ENCODE assay signal across 13 cellular contexts in genomic region chr3:127729556-127730056, GRCh38. TPM values are rescaled to one million over a fixed set of nuclear protein-coding genes. Genes with fewer than 3 reads are reported as not detected.
DNase-seq lines count a peak whose midpoint lies in the region; ATAC-seq and TF ChIP-seq lines count a peak whose summit lies in the region.
"Had no signal": no experiment of that assay in that cellular context is flagged by ENCODE, and none has a peak within 500 bp of the region (broad histone marks: within the 10 kb centered on the region; RNA-seq: fewer than 3 reads in every experiment).

No MANE protein-coding gene starts in this region.

- H3K4me3 ChIP-seq in GM12864 (ENCODE audit: low read depth, low read length) (peak overlapping the region; percentile 7; the same call in 1 of the 2 replicates), esophagus squamous epithelium (no peak overlapping the region)

- H3K9me3 ChIP-seq in esophagus squamous epithelium: no peaks in the 10 kb centered on the region

- 79 to 88% methylated on average over 4 of the region's 4 CpGs for WGBS in esophagus squamous epithelium, 2 donors

- no peak overlapping the region for H3K4me3 Mint-ChIP-seq in dendritic cell treated with granulocyte-macrophage colony-stimulating factor and Interleukin-4, amounts not matched to agents 40 ng/mL and 50 ng/mL, for 4 days
- H3K4me3 Mint-ChIP-seq in osteocyte (ENCODE audit: unreplicated experiment) (no peak overlapping the region), Calu3 (ENCODE audit: low read depth, unreplicated experiment) (no peak overlapping the region)

- peaks cover 0 to 39% (median 0%) of the 10 kb centered on the region in 3 donors for H3K36me3 ChIP-seq in esophagus squamous epithelium

- peaks cover 88% of the 10 kb centered on the region for H3K4me1 Mint-ChIP-seq in dendritic cell treated with granulocyte-macrophage colony-stimulating factor and Interleukin-4, amounts not matched to agents 40 ng/mL and 50 ng/mL, for 4 days (ENCODE audit: low read depth)
- peaks cover 42% of the 10 kb centered on the region for H3K4me1 Mint-ChIP-seq in osteocyte (ENCODE audit: unreplicated experiment)
- H3K4me1 Mint-ChIP-seq in Calu3 (ENCODE audit: low read depth, unreplicated experiment): peaks cover 2% of the 10 kb centered on the region

- peaks cover 0 to 36% (median under 1%) of the 10 kb centered on the region in 3 donors for H3K4me1 ChIP-seq in esophagus squamous epithelium

- CTCF ChIA-PET in RWPE1 (lab: Yijun Ruan, JAX) (no interaction called here), Calu3 (lab: Charles Lee) (no interaction called here)

- no peak for DNase-seq in GM12864 (ENCODE audit: low read depth)
- peak; percentile 100 for DNase-seq in NOMO-1 treated with DMSO at 0.1 percent for 48 hours (lab: John Stamatoyannopoulos, UW; ENCODE audit: unreplicated experiment)
- DNase-seq in osteocyte (ENCODE audit: extremely low spot score, unreplicated experiment): no peak
- DNase-seq in esophagus squamous epithelium (lab: John Stamatoyannopoulos, UW): no peak
- DNase-seq in RWPE1 (ENCODE audit: low spot score): no peak
- DNase-seq in Calu3: no peak
- DNase-seq: amygdala, NCI-H1048, small intestine had no signal

- no peak for TF ChIP-seq CTCF in GM12864 (IDR thresholded peaks at IDR 0.05; ENCODE audit: low read depth, low read length, missing control alignments)
- TF ChIP-seq CTCF in osteocyte (IDR thresholded peaks at IDR 0.05): no peak
- no peak for TF ChIP-seq CTCF in esophagus squamous epithelium (IDR thresholded peaks at IDR 0.05)
- TF ChIP-seq CTCF in RWPE1 (conservative IDR thresholded peaks at IDR 0.05; ENCODE audit: low read depth): no peak
- TF ChIP-seq CTCF in Calu3 (IDR thresholded peaks at IDR 0.05; ENCODE audit: unreplicated experiment): no peak

- POLR2A ChIA-PET in RWPE1 (lab: Yijun Ruan, JAX; ENCODE audit: low non-redundant PET): no interaction called here

- no TSS peak for BruUV-seq in Calu3 (replicated peaks; lab: Mats Ljungman, UMichigan)

- TF ChIP-seq POLR2A in esophagus squamous epithelium (IDR thresholded peaks at IDR 0.05): no peak

- intact Hi-C loops in dendritic cell treated with granulocyte-macrophage colony-stimulating factor and Interleukin-4, amounts not matched to agents 40 ng/mL and 50 ng/mL, for 4 days (cut with micrococcal nuclease): no loop called here
- intact Hi-C loops in esophagus squamous epithelium (cut with DNase I): no loop called here
- intact Hi-C loops in Calu3 (cut with micrococcal nuclease; ENCODE audit: unreplicated experiment): no loop called here

- H3K27me3 Mint-ChIP-seq in dendritic cell treated with granulocyte-macrophage colony-stimulating factor and Interleukin-4, amounts not matched to agents 40 ng/mL and 50 ng/mL, for 4 days: peaks cover 2% of the 10 kb centered on the region
- H3K27me3 Mint-ChIP-seq in osteocyte (ENCODE audit: unreplicated experiment): no peaks in the 10 kb centered on the region
- no peaks in the 10 kb centered on the region for H3K27me3 Mint-ChIP-seq in Calu3 (ENCODE audit: unreplicated experiment)

- no peak for ATAC-seq in GM19023 (IDR thresholded peaks at IDR 0.05; ENCODE audit: unreplicated experiment)
- ATAC-seq: HCT116 had no signal

- H3K36me3 Mint-ChIP-seq in dendritic cell treated with granulocyte-macrophage colony-stimulating factor and Interleukin-4, amounts not matched to agents 40 ng/mL and 50 ng/mL, for 4 days (ENCODE audit: low read depth): peaks cover 18% of the 10 kb centered on the region
- peaks cover 15% of the 10 kb centered on the region for H3K36me3 Mint-ChIP-seq in osteocyte (ENCODE audit: unreplicated experiment)
- no peaks in the 10 kb centered on the region for H3K36me3 Mint-ChIP-seq in Calu3 (ENCODE audit: insufficient read depth, unreplicated experiment)

- peaks cover 8% of the 10 kb centered on the region for H3K9me3 Mint-ChIP-seq in dendritic cell treated with granulocyte-macrophage colony-stimulating factor and Interleukin-4, amounts not matched to agents 40 ng/mL and 50 ng/mL, for 4 days
- H3K9me3 Mint-ChIP-seq in osteocyte (ENCODE audit: unreplicated experiment) (no peaks in the 10 kb centered on the region), Calu3 (ENCODE audit: low read depth, unreplicated experiment) (peaks cover 2% of the 10 kb centered on the region)

- H3K27ac Mint-ChIP-seq in dendritic cell treated with granulocyte-macrophage colony-stimulating factor and Interleukin-4, amounts not matched to agents 40 ng/mL and 50 ng/mL, for 4 days: peak overlapping the region; percentile 90
- H3K27ac Mint-ChIP-seq in osteocyte (ENCODE audit: unreplicated experiment) (peak overlapping the region; percentile 12), Calu3 (ENCODE audit: unreplicated experiment) (no peak overlapping the region)

- peak overlapping the region in 1 of 4 donors; percentile 20 for H3K27ac ChIP-seq in esophagus squamous epithelium
- H3K27ac ChIP-seq in RWPE1: no peak overlapping the region
- H3K27ac ChIP-seq: C4-2B had no signal

- H3K27me3 ChIP-seq in esophagus squamous epithelium: no peaks in the 10 kb centered on the region

RNA-seq across cellular contexts. Expression of gene ABTB1, which starts 56.9 kb away (rescaled TPM):
- 69.8 and 73.4 TPM in 2 replicates for total RNA-seq in osteocyte
- total RNA-seq in esophagus squamous epithelium: 10 to 100 TPM in 1 of 4 donors, 1 to 10 TPM in 3; 5.6 to 21.4 (median 6.3) TPM
- total RNA-seq in Calu3 (2022): 25.1 and 27.2 TPM in 2 replicates
